In the genomic region with DNA sequence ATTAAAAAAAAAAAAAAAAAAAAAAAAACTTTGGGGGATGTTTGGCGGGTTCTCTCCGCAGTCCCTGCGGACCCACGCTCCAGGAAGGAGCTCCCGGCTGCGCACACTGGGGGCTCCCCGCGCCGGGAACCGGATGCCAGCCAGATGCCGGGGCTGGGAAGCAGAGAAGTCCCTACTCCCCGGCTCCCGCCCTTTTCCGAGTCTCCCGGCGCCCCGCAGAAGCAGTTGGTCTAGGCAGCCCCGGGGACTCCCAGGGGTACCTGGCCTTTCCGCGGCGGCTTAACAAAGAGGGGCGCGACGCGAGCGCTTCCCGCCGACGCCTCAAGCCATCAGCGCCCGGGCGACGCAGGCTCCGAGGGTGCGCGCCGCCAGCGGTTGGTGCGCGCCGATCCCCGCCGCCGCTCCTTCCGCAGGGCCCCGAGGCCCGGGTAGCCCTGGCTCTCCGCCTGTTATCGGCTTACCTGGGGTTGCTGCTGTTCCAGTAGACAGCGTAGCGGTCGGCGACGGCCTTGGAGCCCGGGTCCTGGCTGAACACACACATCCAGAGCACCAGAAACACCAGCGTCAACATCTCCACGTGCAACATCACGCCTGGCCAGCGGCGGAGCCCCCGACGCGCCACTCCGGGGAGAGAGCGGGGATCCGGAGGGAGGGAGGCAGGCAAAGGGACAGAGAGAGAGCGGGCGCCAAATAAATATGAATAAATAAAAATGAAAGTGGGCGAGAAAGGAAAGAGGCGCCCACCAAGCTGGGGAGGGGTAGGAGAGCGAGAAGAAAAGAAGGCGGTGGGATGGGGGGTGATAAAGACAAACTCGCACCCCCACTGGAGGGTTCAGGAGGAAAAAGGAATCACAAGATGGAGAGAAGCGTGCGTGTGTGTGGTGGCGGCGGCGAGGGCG, we compare ENCODE assay signal across 8 cellular contexts. TPM values are rescaled to one million over a fixed set of nuclear protein-coding genes. Genes with fewer than 3 reads are reported as not detected.
DNase-seq lines count a peak whose midpoint lies in the region; ATAC-seq and TF ChIP-seq lines count a peak whose summit lies in the region.

No MANE protein-coding gene starts in this region.

- H3K4me1 ChIP-seq in cardiac muscle cell (ENCODE audit: low read depth) = peaks cover 9% of the 10 kb centered on the region

- H3K4me3 ChIP-seq in cardiac muscle cell = peak overlapping the region; percentile 73

- no peak for TF ChIP-seq CTCF in cardiac muscle cell (IDR thresholded peaks at IDR 0.05; ENCODE audit: low read depth, low read length)

- H3K9me3 Mint-ChIP-seq in activated naive CD4-positive, alpha-beta T cell treated with anti-CD3 and anti-CD28 coated beads, Interleukin-2, amount 50 U/mL, for 24 hours = no peaks in the 10 kb centered on the region
- no peaks in the 10 kb centered on the region for H3K9me3 Mint-ChIP-seq in activated T-helper 17 cell treated with anti-CD3 and anti-CD28 coated beads, Interleukin-2, amount 50 U/mL, for 72 hours

- H3K27me3 Mint-ChIP-seq in activated naive CD4-positive, alpha-beta T cell treated with anti-CD3 and anti-CD28 coated beads, Interleukin-2, amount 50 U/mL, for 24 hours = peaks cover 58% of the 10 kb centered on the region
- peaks cover 53% of the 10 kb centered on the region for H3K27me3 Mint-ChIP-seq in activated T-helper 17 cell treated with anti-CD3 and anti-CD28 coated beads, Interleukin-2, amount 50 U/mL, for 72 hours

- H3K4me3 Mint-ChIP-seq in activated naive CD4-positive, alpha-beta T cell treated with anti-CD3 and anti-CD28 coated beads, Interleukin-2, amount 50 U/mL, for 24 hours = peak overlapping the region; percentile 71
- H3K4me3 Mint-ChIP-seq in activated T-helper 17 cell treated with anti-CD3 and anti-CD28 coated beads, Interleukin-2, amount 50 U/mL, for 72 hours = peak overlapping the region; percentile 65

- no peaks in the 10 kb centered on the region for H3K9me3 ChIP-seq in cardiac muscle cell (ENCODE audit: low read depth)

- no peak overlapping the region for H3K27ac ChIP-seq in cardiac muscle cell

- ATAC-seq in activated T-helper 17 cell treated with anti-CD3 and anti-CD28 coated beads, Interleukin-2, amount 50 U/mL, for 72 hours (replicated peaks) = no peak
- ATAC-seq in GM21717 (IDR thresholded peaks at IDR 0.05; ENCODE audit: unreplicated experiment) = no peak

- no peaks in the 10 kb centered on the region for H3K36me3 ChIP-seq in cardiac muscle cell

- no peak for DNase-seq in activated naive CD4-positive, alpha-beta T cell treated with Interleukin-2 at 50 U/mL for 16 hours
- DNase-seq in M059J (ENCODE audit: low read depth) = peak; percentile 43
- DNase-seq in cardiac muscle cell (ENCODE audit: low read depth in 1 of 2, low spot score in 1 of 2) = peak; percentile 48 to 66
- DNase-seq in putamen (ENCODE audit: low spot score) = peak; percentile 16
- DNase-seq in medulla oblongata (ENCODE audit: extremely low spot score) = no peak

- peaks cover 25% of the 10 kb centered on the region for H3K27me3 ChIP-seq in cardiac muscle cell

- H3K4me1 Mint-ChIP-seq in activated naive CD4-positive, alpha-beta T cell treated with anti-CD3 and anti-CD28 coated beads, Interleukin-2, amount 50 U/mL, for 24 hours = peaks cover 29% of the 10 kb centered on the region
- peaks cover 5% of the 10 kb centered on the region for H3K4me1 Mint-ChIP-seq in activated T-helper 17 cell treated with anti-CD3 and anti-CD28 coated beads, Interleukin-2, amount 50 U/mL, for 72 hours

- no peaks in the 10 kb centered on the region for H3K36me3 Mint-ChIP-seq in activated naive CD4-positive, alpha-beta T cell treated with anti-CD3 and anti-CD28 coated beads, Interleukin-2, amount 50 U/mL, for 24 hours
- no peaks in the 10 kb centered on the region for H3K36me3 Mint-ChIP-seq in activated T-helper 17 cell treated with anti-CD3 and anti-CD28 coated beads, Interleukin-2, amount 50 U/mL, for 72 hours (ENCODE audit: low read depth)

- H3K27ac Mint-ChIP-seq in activated naive CD4-positive, alpha-beta T cell treated with anti-CD3 and anti-CD28 coated beads, Interleukin-2, amount 50 U/mL, for 24 hours = no peak overlapping the region
- H3K27ac Mint-ChIP-seq in activated T-helper 17 cell treated with anti-CD3 and anti-CD28 coated beads, Interleukin-2, amount 50 U/mL, for 72 hours = no peak overlapping the region

RNA-seq across cellular contexts. Expression of a gene that starts 0.5 kb away (rescaled TPM):
- total RNA-seq in M059J (2014; rRNA removed; shearing (Covaris generic)) = 0.25 and 2.5 TPM in 2 replicates
- not detected for total RNA-seq in activated T-helper 17 cell treated with anti-CD3 and anti-CD28 coated beads, Interleukin-2, amount 50 U/mL, for 72 hours
- 3.9 and 12.0 TPM in 2 replicates for total RNA-seq in cardiac muscle cell
- polyA plus RNA-seq in cardiac muscle cell = 4.5 and 5.5 TPM in 2 replicates

Comparison
In these comparisons a context has a peak if more than half of its experiments do, and no peak if none do; other contexts are left out.
1. DNase-seq: peak in M059J (single experiment), cardiac muscle cell (2 of 2) and putamen (single experiment); none in activated naive CD4-positive, alpha-beta T cell treated with Interleukin-2 at 50 U/mL for 16 hours (single experiment) and medulla oblongata (single experiment).